ENCODE assay signal across 9 cellular contexts in genomic region chr2:221517362-221518121, GRCh38. TPM values are rescaled to one million over a fixed set of nuclear protein-coding genes. Genes with fewer than 3 reads are reported as not detected.
DNase-seq lines count a peak whose midpoint lies in the region; ATAC-seq and TF ChIP-seq lines count a peak whose summit lies in the region.
"Had no signal": no experiment of that assay in that cellular context is flagged by ENCODE, and none has a peak within 500 bp of the region (broad histone marks: within the 10 kb centered on the region; RNA-seq: fewer than 3 reads in every experiment).

No MANE protein-coding gene starts in this region.

- no peaks in the 10 kb centered on the region for H3K9me3 ChIP-seq in neural progenitor cell (ENCODE audit: low read depth)

- no peaks in the 10 kb centered on the region for H3K9me3 Mint-ChIP-seq in neural progenitor cell
- H3K9me3 Mint-ChIP-seq: nephron had no signal

- H3K27ac ChIP-seq in neural progenitor cell: no peak overlapping the region

- peaks cover 100% of the 10 kb centered on the region for H4K20me1 ChIP-seq in neural progenitor cell (ENCODE audit: low read depth)

- H3K4me1 Mint-ChIP-seq in neural progenitor cell: peaks cover 25% of the 10 kb centered on the region

- no peaks in the 10 kb centered on the region for H3K27me3 ChIP-seq in neural progenitor cell

- peak; percentile 90 for ATAC-seq in GM21447 (IDR thresholded peaks at IDR 0.05; ENCODE audit: unreplicated experiment)

- H3K27ac Mint-ChIP-seq in neural progenitor cell: no peak overlapping the region
- H3K27ac Mint-ChIP-seq: nephron had no signal

- H3K4me3 Mint-ChIP-seq in neural progenitor cell: no peak overlapping the region
- H3K4me3 Mint-ChIP-seq: nephron had no signal

- peaks cover 6% of the 10 kb centered on the region for H3K36me3 Mint-ChIP-seq in neural progenitor cell

- no peaks in the 10 kb centered on the region for H3K36me3 ChIP-seq in neural progenitor cell

- DNase-seq in DMS153 (lab: John Stamatoyannopoulos, UW): peak; percentile 83
- peak; percentile 36 for DNase-seq in HS-27A (ENCODE audit: low read depth)
- peak; percentile 79 for DNase-seq in activated CD8-positive, alpha-beta memory T cell treated with anti-CD3 and anti-CD28 coated beads for 24 hours
- DNase-seq in fibroblast of villous mesenchyme (ENCODE audit: low read depth): peak; percentile 17
- peak in 2 of 3 experiments; percentile 18 to 43 for DNase-seq in stimulated activated CD4-positive, alpha-beta T cell treated with anti-CD3 and anti-CD28 coated beads, TNF-alpha, amount 100 ng/mL, for 4 hours (ENCODE audit: low read depth in 3 of 3)
- DNase-seq in neural progenitor cell (ENCODE audit: low spot score): no peak
- DNase-seq in NCI-H128 (lab: John Stamatoyannopoulos, UW; ENCODE audit: unreplicated experiment): no peak

- H3K4me1 ChIP-seq in neural progenitor cell: peaks cover 67% of the 10 kb centered on the region

- peaks cover 100% of the 10 kb centered on the region for H3K79me2 ChIP-seq in neural progenitor cell (ENCODE audit: low read depth)

- H3K9ac ChIP-seq in neural progenitor cell: no peak overlapping the region

- H3K4me2 ChIP-seq in neural progenitor cell: no peak overlapping the region

- H2AFZ ChIP-seq in neural progenitor cell (replicated peaks): no peak overlapping the region

- no peak for TF ChIP-seq CTCF in fibroblast of villous mesenchyme (IDR thresholded peaks at IDR 0.05; ENCODE audit: insufficient read depth, low read depth, low read length)
- TF ChIP-seq CTCF in neural progenitor cell (IDR thresholded peaks at IDR 0.05): no peak

- H3K4me3 ChIP-seq in fibroblast of villous mesenchyme (ENCODE audit: low read depth, low read length): no peak overlapping the region
- H3K4me3 ChIP-seq in neural progenitor cell: no peak overlapping the region

- no peaks in the 10 kb centered on the region for H3K27me3 Mint-ChIP-seq in neural progenitor cell (ENCODE audit: insufficient read depth, low read depth)

- peaks cover 34% of the 10 kb centered on the region for H3F3A ChIP-seq in neural progenitor cell (ENCODE audit: low read depth)

RNA-seq across cellular contexts. Expression of gene EPHA4, which starts 54.6 kb away (rescaled TPM):
- total RNA-seq in fibroblast of villous mesenchyme (1.9 and 17.3 TPM in 2 replicates), neural progenitor cell (ENCODE audit: low replicate concordance) (300 and 323 TPM in 2 replicates)

Comparison
In these comparisons a context has a peak if more than half of its experiments do, and no peak if none do; other contexts are left out.
1. DNase-seq: peak in DMS153 (single experiment), HS-27A (single experiment), activated CD8-positive, alpha-beta memory T cell treated with anti-CD3 and anti-CD28 coated beads for 24 hours (single experiment), fibroblast of villous mesenchyme (single experiment) and stimulated activated CD4-positive, alpha-beta T cell treated with anti-CD3 and anti-CD28 coated beads, TNF-alpha, amount 100 ng/mL, for 4 hours (2 of 3); none in neural progenitor cell (single experiment) and NCI-H128 (single experiment).
2. RNA of gene EPHA4, which starts 54.6 kb away (total RNA-seq): 300 to 323 TPM in neural progenitor cell; 1.9 to 17.3 TPM in fibroblast of villous mesenchyme; every median in the first group is over 10 times any median in the second.